ENCODE assay signal across 1 cellular context in the genomic region with DNA sequence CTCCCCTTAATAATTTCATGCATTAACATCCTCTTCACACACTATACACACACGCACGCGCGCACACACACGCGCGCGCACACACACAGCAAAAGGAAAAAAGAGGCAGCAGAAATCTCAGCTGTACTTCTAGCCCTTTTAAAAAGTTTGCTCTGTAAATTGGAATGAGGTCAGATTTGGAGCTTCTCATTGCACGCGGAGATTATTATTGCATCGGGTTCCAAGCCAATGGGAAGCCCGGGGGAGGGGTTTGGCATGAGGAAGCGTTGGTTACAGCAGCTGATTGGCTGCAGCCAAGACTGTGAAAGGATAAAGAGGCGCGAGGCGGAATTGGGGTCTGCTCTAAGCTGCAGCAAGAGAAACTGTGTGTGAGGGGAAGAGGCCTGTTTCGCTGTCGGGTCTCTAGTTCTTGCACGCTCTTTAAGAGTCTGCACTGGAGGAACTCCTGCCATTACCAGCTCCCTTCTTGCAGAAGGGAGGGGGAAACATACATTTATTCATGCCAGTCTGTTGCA.
TF ChIP-seq lines count a peak whose summit lies in the region.

A gene (plus strand): TSS at position 340 of the 515 bp plus-strand sequence. CDS start 784 bp downstream, outside the sequence.

TF ChIP-seq in GM12878, 131 proteins besides CTCF, POLR2A, EP300 and RAD21 (continued from another document):
- TF ChIP-seq, protein P1, sequence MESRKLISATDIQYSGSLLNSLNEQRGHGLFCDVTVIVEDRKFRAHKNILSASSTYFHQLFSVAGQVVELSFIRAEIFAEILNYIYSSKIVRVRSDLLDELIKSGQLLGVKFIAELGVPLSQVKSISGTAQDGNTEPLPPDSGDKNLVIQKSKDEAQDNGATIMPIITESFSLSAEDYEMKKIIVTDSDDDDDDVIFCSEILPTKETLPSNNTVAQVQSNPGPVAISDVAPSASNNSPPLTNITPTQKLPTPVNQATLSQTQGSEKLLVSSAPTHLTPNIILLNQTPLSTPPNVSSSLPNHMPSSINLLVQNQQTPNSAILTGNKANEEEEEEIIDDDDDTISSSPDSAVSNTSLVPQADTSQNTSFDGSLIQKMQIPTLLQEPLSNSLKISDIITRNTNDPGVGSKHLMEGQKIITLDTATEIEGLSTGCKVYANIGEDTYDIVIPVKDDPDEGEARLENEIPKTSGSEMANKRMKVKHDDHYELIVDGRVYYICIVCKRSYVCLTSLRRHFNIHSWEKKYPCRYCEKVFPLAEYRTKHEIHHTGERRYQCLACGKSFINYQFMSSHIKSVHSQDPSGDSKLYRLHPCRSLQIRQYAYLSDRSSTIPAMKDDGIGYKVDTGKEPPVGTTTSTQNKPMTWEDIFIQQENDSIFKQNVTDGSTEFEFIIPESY (IDR thresholded peaks at IDR 0.05), result no peak
- TF ChIP-seq, protein P2, sequence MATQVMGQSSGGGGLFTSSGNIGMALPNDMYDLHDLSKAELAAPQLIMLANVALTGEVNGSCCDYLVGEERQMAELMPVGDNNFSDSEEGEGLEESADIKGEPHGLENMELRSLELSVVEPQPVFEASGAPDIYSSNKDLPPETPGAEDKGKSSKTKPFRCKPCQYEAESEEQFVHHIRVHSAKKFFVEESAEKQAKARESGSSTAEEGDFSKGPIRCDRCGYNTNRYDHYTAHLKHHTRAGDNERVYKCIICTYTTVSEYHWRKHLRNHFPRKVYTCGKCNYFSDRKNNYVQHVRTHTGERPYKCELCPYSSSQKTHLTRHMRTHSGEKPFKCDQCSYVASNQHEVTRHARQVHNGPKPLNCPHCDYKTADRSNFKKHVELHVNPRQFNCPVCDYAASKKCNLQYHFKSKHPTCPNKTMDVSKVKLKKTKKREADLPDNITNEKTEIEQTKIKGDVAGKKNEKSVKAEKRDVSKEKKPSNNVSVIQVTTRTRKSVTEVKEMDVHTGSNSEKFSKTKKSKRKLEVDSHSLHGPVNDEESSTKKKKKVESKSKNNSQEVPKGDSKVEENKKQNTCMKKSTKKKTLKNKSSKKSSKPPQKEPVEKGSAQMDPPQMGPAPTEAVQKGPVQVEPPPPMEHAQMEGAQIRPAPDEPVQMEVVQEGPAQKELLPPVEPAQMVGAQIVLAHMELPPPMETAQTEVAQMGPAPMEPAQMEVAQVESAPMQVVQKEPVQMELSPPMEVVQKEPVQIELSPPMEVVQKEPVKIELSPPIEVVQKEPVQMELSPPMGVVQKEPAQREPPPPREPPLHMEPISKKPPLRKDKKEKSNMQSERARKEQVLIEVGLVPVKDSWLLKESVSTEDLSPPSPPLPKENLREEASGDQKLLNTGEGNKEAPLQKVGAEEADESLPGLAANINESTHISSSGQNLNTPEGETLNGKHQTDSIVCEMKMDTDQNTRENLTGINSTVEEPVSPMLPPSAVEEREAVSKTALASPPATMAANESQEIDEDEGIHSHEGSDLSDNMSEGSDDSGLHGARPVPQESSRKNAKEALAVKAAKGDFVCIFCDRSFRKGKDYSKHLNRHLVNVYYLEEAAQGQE (IDR thresholded peaks at IDR 0.05; ENCODE audit: low read depth, low read length), result no peak
- TF ChIP-seq MEF2B (IDR thresholded peaks at IDR 0.05; ENCODE audit: partially characterized antibody, poor library complexity, severe bottlenecking) (no peak), NR2C2 (IDR thresholded peaks at IDR 0.05; ENCODE audit: borderline replicate concordance, control insufficient read depth, insufficient read length, low read depth) (no peak), CREB1 (IDR thresholded peaks at IDR 0.05; ENCODE audit: low read depth) (0 out of 2 replicates have a peak, but pooled peaks have one; percentile 8), NFIC (IDR thresholded peaks at IDR 0.05; ENCODE audit: low read depth, low read length) (peak; percentile 34; the same call in 1 of the 2 replicates), ZNF384 (IDR thresholded peaks at IDR 0.05; ENCODE audit: borderline replicate concordance, low read depth, low read length) (0 out of 2 replicates have a peak, but pooled peaks have one; percentile 12), RBBP5 (conservative IDR thresholded peaks at IDR 0.05) (no peak), ETV6 (conservative IDR thresholded peaks at IDR 0.05 in 1 of 2, IDR thresholded peaks at IDR 0.05 in 1 of 2; ENCODE audit: borderline replicate concordance in 1 of 2, low read depth in 1 of 2) (no peak; a peak in 1 of 4 replicates), MYB (IDR thresholded peaks at IDR 0.05; ENCODE audit: borderline replicate concordance, low read depth, low read length) (no peak), TAF1 (IDR thresholded peaks at IDR 0.05; ENCODE audit: borderline replicate concordance, low read depth, low read length) (peak; percentile 95), ATF7 (IDR thresholded peaks at IDR 0.05; ENCODE audit: low read depth) (peak; percentile 98), EZH2 (IDR thresholded peaks at IDR 0.05; ENCODE audit: borderline replicate concordance, control insufficient read depth, low read depth, low read length) (no peak)
- TF ChIP-seq, protein P3, sequence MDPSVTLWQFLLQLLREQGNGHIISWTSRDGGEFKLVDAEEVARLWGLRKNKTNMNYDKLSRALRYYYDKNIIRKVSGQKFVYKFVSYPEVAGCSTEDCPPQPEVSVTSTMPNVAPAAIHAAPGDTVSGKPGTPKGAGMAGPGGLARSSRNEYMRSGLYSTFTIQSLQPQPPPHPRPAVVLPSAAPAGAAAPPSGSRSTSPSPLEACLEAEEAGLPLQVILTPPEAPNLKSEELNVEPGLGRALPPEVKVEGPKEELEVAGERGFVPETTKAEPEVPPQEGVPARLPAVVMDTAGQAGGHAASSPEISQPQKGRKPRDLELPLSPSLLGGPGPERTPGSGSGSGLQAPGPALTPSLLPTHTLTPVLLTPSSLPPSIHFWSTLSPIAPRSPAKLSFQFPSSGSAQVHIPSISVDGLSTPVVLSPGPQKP (IDR thresholded peaks at IDR 0.05; ENCODE audit: low read depth, low read length), result peak; percentile 38; the same call in 1 of the 2 replicates
- TF ChIP-seq, protein P4, sequence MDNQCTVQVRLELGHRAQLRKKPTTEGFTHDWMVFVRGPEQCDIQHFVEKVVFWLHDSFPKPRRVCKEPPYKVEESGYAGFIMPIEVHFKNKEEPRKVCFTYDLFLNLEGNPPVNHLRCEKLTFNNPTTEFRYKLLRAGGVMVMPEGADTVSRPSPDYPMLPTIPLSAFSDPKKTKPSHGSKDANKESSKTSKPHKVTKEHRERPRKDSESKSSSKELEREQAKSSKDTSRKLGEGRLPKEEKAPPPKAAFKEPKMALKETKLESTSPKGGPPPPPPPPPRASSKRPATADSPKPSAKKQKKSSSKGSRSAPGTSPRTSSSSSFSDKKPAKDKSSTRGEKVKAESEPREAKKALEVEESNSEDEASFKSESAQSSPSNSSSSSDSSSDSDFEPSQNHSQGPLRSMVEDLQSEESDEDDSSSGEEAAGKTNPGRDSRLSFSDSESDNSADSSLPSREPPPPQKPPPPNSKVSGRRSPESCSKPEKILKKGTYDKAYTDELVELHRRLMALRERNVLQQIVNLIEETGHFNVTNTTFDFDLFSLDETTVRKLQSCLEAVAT (IDR thresholded peaks at IDR 0.05), result 0 out of 2 replicates have a peak, but pooled peaks have one; percentile 66
